10 cellular contexts compared by ENCODE assay signal in genomic region chr2:36059684-36060083, GRCh38.
DNase-seq lines count a peak whose midpoint lies in the region; ATAC-seq and TF ChIP-seq lines count a peak whose summit lies in the region.
"Had no signal": no experiment of that assay in that cellular context is flagged by ENCODE, and none has a peak within 500 bp of the region (broad histone marks: within the 10 kb centered on the region; RNA-seq: fewer than 3 reads in every experiment).

No MANE protein-coding gene starts in this region.

- H3K36me3 Mint-ChIP-seq in stimulated activated memory B cell treated with anti-CD40 and anti-IgM and Interleukin-4, amounts not matched to agents 10 μg/mL and 1 μg/mL and 100 μg/mL, for 72 hours, result no peaks in the 10 kb centered on the region
- peaks cover 4 to 7% (median 5%) of the 10 kb centered on the region in 3 donors for H3K36me3 Mint-ChIP-seq in immature natural killer cell
- no peaks in the 10 kb centered on the region for H3K36me3 Mint-ChIP-seq in glutamatergic neuron (ENCODE audit: unreplicated experiment)

- DNase-seq in GM19238 (ENCODE audit: insufficient read length, low spot score), result peak; percentile 7
- DNase-seq in MV-4-11 (lab: John Stamatoyannopoulos, UW), result peak; percentile 96
- no peak for DNase-seq in immature natural killer cell
- DNase-seq in glutamatergic neuron, result no peak
- no peak for DNase-seq in NCI-H1930 (lab: John Stamatoyannopoulos, UW)
- no peak for DNase-seq in ureter (ENCODE audit: low spot score)
- DNase-seq: NCI-H1417 treated with DMSO at 0.1 percent for 48 hours, WERI-Rb-1 had no signal

- no peak overlapping the region for H3K27ac Mint-ChIP-seq in stimulated activated memory B cell treated with anti-CD40 and anti-IgM and Interleukin-4, amounts not matched to agents 10 μg/mL and 1 μg/mL and 100 μg/mL, for 72 hours
- H3K27ac Mint-ChIP-seq in immature natural killer cell (no peak overlapping the region), glutamatergic neuron (ENCODE audit: unreplicated experiment) (no peak overlapping the region)

- peaks cover 12% of the 10 kb centered on the region for H3K9me3 Mint-ChIP-seq in stimulated activated memory B cell treated with anti-CD40 and anti-IgM and Interleukin-4, amounts not matched to agents 10 μg/mL and 1 μg/mL and 100 μg/mL, for 72 hours
- no peaks in the 10 kb centered on the region for H3K9me3 Mint-ChIP-seq in immature natural killer cell
- H3K9me3 Mint-ChIP-seq in glutamatergic neuron (ENCODE audit: unreplicated experiment), result no peaks in the 10 kb centered on the region

- no peaks in the 10 kb centered on the region for H3K4me1 Mint-ChIP-seq in stimulated activated memory B cell treated with anti-CD40 and anti-IgM and Interleukin-4, amounts not matched to agents 10 μg/mL and 1 μg/mL and 100 μg/mL, for 72 hours
- peaks cover 6 to 14% of the 10 kb centered on the region in 2 donors for H3K4me1 Mint-ChIP-seq in immature natural killer cell
- H3K4me1 Mint-ChIP-seq in glutamatergic neuron (ENCODE audit: low read depth, unreplicated experiment), result peaks cover 3% of the 10 kb centered on the region

- no peaks in the 10 kb centered on the region for H3K27me3 Mint-ChIP-seq in stimulated activated memory B cell treated with anti-CD40 and anti-IgM and Interleukin-4, amounts not matched to agents 10 μg/mL and 1 μg/mL and 100 μg/mL, for 72 hours
- H3K27me3 Mint-ChIP-seq in immature natural killer cell (ENCODE audit: low read depth in 3 of 3) (peaks cover 4 to 9% (median 5%) of the 10 kb centered on the region in 3 donors), glutamatergic neuron (ENCODE audit: unreplicated experiment) (no peaks in the 10 kb centered on the region)

- H3K4me3 Mint-ChIP-seq in stimulated activated memory B cell treated with anti-CD40 and anti-IgM and Interleukin-4, amounts not matched to agents 10 μg/mL and 1 μg/mL and 100 μg/mL, for 72 hours, result no peak overlapping the region
- H3K4me3 Mint-ChIP-seq in immature natural killer cell (no peak overlapping the region), glutamatergic neuron (ENCODE audit: unreplicated experiment) (no peak overlapping the region)

- no peak for TF ChIP-seq CTCF in glutamatergic neuron (IDR thresholded peaks at IDR 0.05; ENCODE audit: partially characterized antibody, unreplicated experiment)

- peak; percentile 100 for ATAC-seq in HG02884 (IDR thresholded peaks at IDR 0.05; ENCODE audit: unreplicated experiment)
- peak; percentile 51 for ATAC-seq in stimulated activated memory B cell treated with anti-CD40 and anti-IgM and Interleukin-4, amounts not matched to agents 10 μg/mL and 1 μg/mL and 100 μg/mL, for 72 hours

Comparison
In these comparisons a context has a peak if more than half of its experiments do, and no peak if none do; other contexts are left out.
1. DNase-seq: peak in GM19238 (single experiment) and MV-4-11 (single experiment); none in immature natural killer cell (0 of 3), glutamatergic neuron (single experiment), NCI-H1930 (0 of 2) and ureter (single experiment).